27 cellular contexts compared by ENCODE assay signal in genomic region chr4:105992641-105993305, GRCh38.
DNase-seq lines count a peak whose midpoint lies in the region; ATAC-seq, FAIRE-seq and TF ChIP-seq lines count a peak whose summit lies in the region.
"Had no signal": no experiment of that assay in that cellular context is flagged by ENCODE, and none has a peak within 500 bp of the region (broad histone marks: within the 10 kb centered on the region; RNA-seq: fewer than 3 reads in every experiment).

No MANE protein-coding gene starts in this region.

- TF ChIP-seq CTCF in HepG2 (CRISPR knock-in tag; IDR thresholded peaks at IDR 0.05) (no peak), right lobe of liver (IDR thresholded peaks at IDR 0.05) (no peak), bronchial epithelial cell (IDR thresholded peaks at IDR 0.05; ENCODE audit: insufficient read depth, low read length, severe bottlenecking) (no peak), kidney epithelial cell (IDR thresholded peaks at IDR 0.05; ENCODE audit: insufficient read depth, low read length, poor library complexity, severe bottlenecking) (no peak)

- in situ Hi-C loops in HepG2 (cut with HindIII; ENCODE audit: extremely low pct_ligation_motif_present, low pct_unique_long_range_greater_than_20kb) = no loop called here

- TF ChIP-seq POLR2A in HepG2 (IDR thresholded peaks at IDR 0.05; ENCODE audit: insufficient read depth in 1 of 2, low read depth in 2 of 2, low read length in 2 of 2) (no peak), right lobe of liver (IDR thresholded peaks at IDR 0.05) (no peak)

- H3K27me3 ChIP-seq in HepG2 (ENCODE audit: control insufficient read depth in 1 of 2, insufficient read depth in 2 of 2, low read length in 2 of 2) = no peaks in the 10 kb centered on the region
- no peaks in the 10 kb centered on the region for H3K27me3 ChIP-seq in right lobe of liver
- no peaks in the 10 kb centered on the region for H3K27me3 ChIP-seq in bronchial epithelial cell (ENCODE audit: control insufficient read depth, insufficient read depth, low read length)
- H3K27me3 ChIP-seq in kidney epithelial cell (ENCODE audit: control insufficient read depth, insufficient read depth, low read length) = no peaks in the 10 kb centered on the region
- H3K27me3 ChIP-seq: colonic mucosa, heart right ventricle, ovary, Peyer's patch, upper lobe of right lung had no signal

- intact Hi-C loops in HepG2 (cut with micrococcal nuclease; ENCODE audit: unreplicated experiment) (no loop called here), right lobe of liver (cut with DNase I) (no loop called here)

- CTCF ChIA-PET in HepG2 (lab: Yijun Ruan, JAX; ENCODE audit: low intra/inter-chr PET ratio, low total read pairs) = no interaction called here

- no peaks in the 10 kb centered on the region for H3K36me3 ChIP-seq in HepG2 (replicated peaks in 1 of 2; ENCODE audit: control insufficient read depth in 1 of 2, insufficient read depth in 2 of 2, low read length in 2 of 2)
- H3K36me3 ChIP-seq in right lobe of liver = no peaks in the 10 kb centered on the region
- H3K36me3 ChIP-seq in bronchial epithelial cell (ENCODE audit: control insufficient read depth, insufficient read depth, low read length) = no peaks in the 10 kb centered on the region
- no peaks in the 10 kb centered on the region for H3K36me3 ChIP-seq in kidney epithelial cell (ENCODE audit: control insufficient read depth, insufficient read depth, low read length)
- H3K36me3 ChIP-seq: colonic mucosa, heart right ventricle, ovary, Peyer's patch, upper lobe of right lung had no signal

- no peak for DNase-seq in HepG2 (ENCODE audit: low spot score)
- DNase-seq in right lobe of liver = no peak
- DNase-seq in bronchial epithelial cell (ENCODE audit: low read depth) = peak; percentile 62
- DNase-seq in kidney epithelial cell (ENCODE audit: low read depth) = peak; percentile 81
- no peak for DNase-seq in NCI-H524 (lab: John Stamatoyannopoulos, UW)
- no peak for DNase-seq in D341Med (ENCODE audit: low spot score)
- DNase-seq in NCI-H774 (lab: John Stamatoyannopoulos, UW) = no peak
- DNase-seq: activated CD4-positive, alpha-beta memory T cell treated with anti-CD3 and anti-CD28 coated beads for 36 hours; activated CD4-positive, alpha-beta T cell treated with anti-CD3 and anti-CD28 coated beads for 1 hour; activated naive CD4-positive, alpha-beta T cell treated with Interleukin-2 at 50 U/mL for 16 hours; AML-193; CD4-positive, CD25-positive, alpha-beta regulatory T cell; colonic mucosa; effector CD4-positive, alpha-beta T cell; foreskin fibroblast; heart right ventricle; NCI-H1417 treated with DMSO at 0.1 percent for 48 hours; NCI-H2081; NCI-H2227 treated with DMSO at 0.1 percent for 48 hours; ovary; Peyer's patch; stimulated activated naive B cell treated with anti-CD40 and anti-IgM and Interleukin-4, amounts not matched to agents 10 μg/mL and 1 μg/mL and 100 μg/mL, for 72 hours; substantia nigra; upper lobe of right lung had no signal

- TF ChIP-seq EP300 in HepG2 (IDR thresholded peaks at IDR 0.05; ENCODE audit: low read depth in 2 of 2, low read length in 2 of 2) (no peak), HepG2 (CRISPR knock-in tag; IDR thresholded peaks at IDR 0.05; ENCODE audit: borderline replicate concordance) (no peak)

- FAIRE-seq in HepG2 (lab: Jason Lieb, UNC) = no peak
- FAIRE-seq in bronchial epithelial cell (lab: Jason Lieb, UNC) = no peak

- H3K4me1 ChIP-seq in HepG2 (ENCODE audit: insufficient read depth, low read length) (peaks cover 13% of the 10 kb centered on the region), right lobe of liver (no peaks in the 10 kb centered on the region)
- H3K4me1 ChIP-seq: colonic mucosa, Peyer's patch had no signal

- POLR2A ChIA-PET in HepG2 (lab: Yijun Ruan, JAX) = no interaction called here

- no peak overlapping the region for H3K4me3 ChIP-seq in HepG2 (replicated peaks in 1 of 3; ENCODE audit: insufficient read depth in 1 of 3, low read depth in 2 of 3, low read length in 3 of 3)
- H3K4me3 ChIP-seq in right lobe of liver = no peak overlapping the region
- no peak overlapping the region for H3K4me3 ChIP-seq in bronchial epithelial cell (ENCODE audit: low read depth, low read length)
- no peak overlapping the region for H3K4me3 ChIP-seq in kidney epithelial cell (ENCODE audit: low read depth, low read length)
- H3K4me3 ChIP-seq: colonic mucosa, heart right ventricle, ovary, Peyer's patch, skin epidermis, upper lobe of right lung had no signal

- no peaks in the 10 kb centered on the region for H3K79me2 ChIP-seq in HepG2 (ENCODE audit: insufficient read depth, low read length)

- H4K20me1 ChIP-seq in HepG2 (ENCODE audit: insufficient read depth, low read length) = no peaks in the 10 kb centered on the region

- H3K9me3 ChIP-seq in HepG2 (ENCODE audit: low read length) = no peaks in the 10 kb centered on the region
- H3K9me3 ChIP-seq in right lobe of liver = no peaks in the 10 kb centered on the region
- H3K9me3 ChIP-seq: colonic mucosa, Peyer's patch, upper lobe of right lung had no signal

- H3K27ac ChIP-seq in HepG2 (ENCODE audit: extremely low read length, insufficient read depth, low read length) = no peak overlapping the region
- no peak overlapping the region for H3K27ac ChIP-seq in right lobe of liver
- H3K27ac ChIP-seq: colonic mucosa, heart right ventricle, KMS-11, ovary, Peyer's patch, skin epidermis, upper lobe of right lung had no signal

- no peak for TF ChIP-seq RAD21 in HepG2 (CRISPR knock-in tag; IDR thresholded peaks at IDR 0.05)

- no peak overlapping the region for H3K9ac ChIP-seq in HepG2 (ENCODE audit: insufficient read depth, low read depth, low read length)
- H3K9ac ChIP-seq: KMS-11 had no signal

- no TSS peak for BruUV-seq in HepG2 (replicated peaks; lab: Mats Ljungman, UMichigan)

- WGBS in HepG2 (ENCODE audit: low lambda C conversion rate) = 89% methylated on average over 2 of the region's 2 CpGs
- WGBS in right lobe of liver (ENCODE audit: insufficient coverage, low coverage, low lambda C conversion rate, missing lambda C conversion rate) = 100% methylated on average over 2 of the region's 2 CpGs

- no peak overlapping the region for H3K4me2 ChIP-seq in HepG2 (ENCODE audit: low read depth, low read length)
- H3K4me2 ChIP-seq: KMS-11 had no signal

- no peak for ATAC-seq in HepG2
- no peak for ATAC-seq in right lobe of liver
- no peak for ATAC-seq in HG03460 (IDR thresholded peaks at IDR 0.05; ENCODE audit: unreplicated experiment)
- ATAC-seq: heart right ventricle; stimulated activated naive B cell treated with anti-CD40 and anti-IgM and Interleukin-4, amounts not matched to agents 10 μg/mL and 1 μg/mL and 100 μg/mL, for 72 hours; upper lobe of right lung had no signal

- H2AFZ ChIP-seq in HepG2 (ENCODE audit: low read length) = no peak overlapping the region

TF ChIP-seq in HepG2, 621 proteins besides CTCF, POLR2A, EP300 and RAD21:
- TF ChIP-seq REPIN1 (CRISPR knock-in tag; IDR thresholded peaks at IDR 0.05; ENCODE audit: borderline replicate concordance, low read depth) (no peak), TBL1XR1 (IDR thresholded peaks at IDR 0.05; ENCODE audit: borderline replicate concordance, low read length, partially characterized antibody) (no peak), BCL6 (CRISPR knock-in tag; IDR thresholded peaks at IDR 0.05) (peak; percentile 47; the same call in 1 of the 2 replicates)

Comparison
In these comparisons a context has a peak if more than half of its experiments do, and no peak if none do; other contexts are left out.
1. DNase-seq: peak in bronchial epithelial cell (single experiment) and kidney epithelial cell (single experiment); none in HepG2 (single experiment), right lobe of liver (0 of 3), NCI-H524 (0 of 2), D341Med (single experiment) and NCI-H774 (single experiment).